20 cellular contexts compared by ENCODE assay signal in genomic region chr11:117439256-117439655, GRCh38.
A peak's percentile ranks its signal among the peaks of the same experiment; 100 is the strongest.
DNase-seq lines count a peak whose midpoint lies in the region; ATAC-seq, FAIRE-seq and TF ChIP-seq lines count a peak whose summit lies in the region.
"Had no signal": no experiment of that assay in that cellular context is flagged by ENCODE, and none has a peak within 500 bp of the region (broad histone marks: within the 10 kb centered on the region; RNA-seq: fewer than 3 reads in every experiment).

No MANE protein-coding gene starts in this region.

- in situ Hi-C loops in GM13977 (cut with MboI; ENCODE audit: low pct_unique_long_range_greater_than_20kb, low sequenced_read_pairs, unreplicated experiment), result no loop called here

- TF ChIP-seq POLR2A in NB4 (IDR thresholded peaks at IDR 0.05; ENCODE audit: extremely low read depth, insufficient read length), result no peak

- H3K9me3 ChIP-seq in BLaER1 treated with 17β-estradiol and CSF1 and Interleukin-3, amounts not matched to agents 10 nM and 100 nM (replicated peaks in 1 of 11), result no peaks in the 10 kb centered on the region
- H3K9me3 ChIP-seq in kidney (ENCODE audit: control insufficient read depth in 1 of 2, low read length in 2 of 2), result no peaks in the 10 kb centered on the region

- no peak for TF ChIP-seq CTCF in NB4 (IDR thresholded peaks at IDR 0.05; ENCODE audit: low read depth, low read length)
- TF ChIP-seq CTCF in kidney (IDR thresholded peaks at IDR 0.05; ENCODE audit: borderline replicate concordance, extremely low read depth, insufficient read depth), result no peak
- TF ChIP-seq CTCF in GM13977 (IDR thresholded peaks at IDR 0.05; ENCODE audit: extremely low read depth, insufficient read depth, missing control alignments), result no peak

- no peak overlapping the region for H3K9ac ChIP-seq in BLaER1 treated with 17β-estradiol and CSF1 and Interleukin-3, amounts not matched to agents 10 nM and 100 nM
- H3K9ac ChIP-seq in kidney (ENCODE audit: low read length in 2 of 2), result no peak overlapping the region

- intact Hi-C loops in kidney (cut with DNase I) (no loop called here), posterior vena cava (cut with DNase I) (no loop called here)

- FAIRE-seq in kidney (lab: Jason Lieb, UNC), result no peak
- FAIRE-seq: A204.1, D721Med, G401.6, GM12891, K562 had no signal

- H3K27me3 ChIP-seq in BLaER1 treated with 17β-estradiol and CSF1 and Interleukin-3, amounts not matched to agents 10 nM and 100 nM, result no peaks in the 10 kb centered on the region

- no peak for ATAC-seq in HG02678 (IDR thresholded peaks at IDR 0.05; ENCODE audit: unreplicated experiment)
- ATAC-seq: CD8-positive, alpha-beta T cell; GM23338; K562 had no signal

- no peak overlapping the region for H3K4me3 ChIP-seq in BLaER1 treated with 17β-estradiol and CSF1 and Interleukin-3, amounts not matched to agents 10 nM and 100 nM
- H3K4me3 ChIP-seq in NB4 (ENCODE audit: low read depth, low read length), result no peak overlapping the region
- no peak overlapping the region for H3K4me3 ChIP-seq in kidney (ENCODE audit: low read length in 2 of 2)
- H3K4me3 ChIP-seq: GM23338, K562 had no signal

- peak overlapping the region in 8 of 11 experiments; percentile 3 to 59 (median 39); a peak in 13 of 22 replicates for H3K4me2 ChIP-seq in BLaER1 treated with 17β-estradiol and CSF1 and Interleukin-3, amounts not matched to agents 10 nM and 100 nM
- H3K4me2 ChIP-seq: GM23338 had no signal

- H3K36me3 ChIP-seq in BLaER1 treated with 17β-estradiol and CSF1 and Interleukin-3, amounts not matched to agents 10 nM and 100 nM, result no peaks in the 10 kb centered on the region
- H3K36me3 ChIP-seq in kidney (ENCODE audit: control insufficient read depth in 1 of 2, insufficient read depth in 2 of 2, low read length in 2 of 2), result peaks cover 5 to 7% of the 10 kb centered on the region in 2 donors

- DNase-seq in NB4 (ENCODE audit: low read depth) (peak; percentile 29), kidney (peak; percentile 64), posterior vena cava (ENCODE audit: low spot score) (peak; percentile 72), GM13977 (ENCODE audit: low spot score) (no peak)
- DNase-seq in NK-92 treated with Interleukin-12 subunit alpha and Interleukin-12 subunit beta, amount 100 ng/mL, for 24 hours (lab: John Stamatoyannopoulos, UW), result no peak
- DNase-seq: CD8-positive, alpha-beta T cell; COR-L47; DMS153; DMS79 treated with DMSO at 0.1 percent for 48 hours; EL; H9; HFFc6 had no signal

- H3K27ac ChIP-seq in BLaER1 treated with 17β-estradiol and CSF1 and Interleukin-3, amounts not matched to agents 10 nM and 100 nM, result no peak overlapping the region
- no peak overlapping the region for H3K27ac ChIP-seq in kidney (ENCODE audit: low read depth in 2 of 2, low read length in 2 of 2)

- peaks cover 0 to 15% (median 0%) of the 10 kb centered on the region in 11 experiments; a peak in 6 of 22 replicates for H4K20me1 ChIP-seq in BLaER1 treated with 17β-estradiol and CSF1 and Interleukin-3, amounts not matched to agents 10 nM and 100 nM

- peaks cover 0 to 20% (median 18%) of the 10 kb centered on the region in 10 experiments; a peak in 16 of 20 replicates for H3K4me1 ChIP-seq in BLaER1 treated with 17β-estradiol and CSF1 and Interleukin-3, amounts not matched to agents 10 nM and 100 nM
- H3K4me1 ChIP-seq in kidney (ENCODE audit: control insufficient read depth in 1 of 2, insufficient read depth in 1 of 2, low read depth in 1 of 2, low read length in 2 of 2), result no peaks in the 10 kb centered on the region

Comparison
In these comparisons a context has a peak if more than half of its experiments do, and no peak if none do; other contexts are left out.
1. DNase-seq: peak in NB4 (single experiment), kidney (single experiment) and posterior vena cava (single experiment); none in GM13977 (single experiment) and NK-92 treated with Interleukin-12 subunit alpha and Interleukin-12 subunit beta, amount 100 ng/mL, for 24 hours (single experiment).